ENCODE assay signal across 8 cellular contexts in the genomic region with DNA sequence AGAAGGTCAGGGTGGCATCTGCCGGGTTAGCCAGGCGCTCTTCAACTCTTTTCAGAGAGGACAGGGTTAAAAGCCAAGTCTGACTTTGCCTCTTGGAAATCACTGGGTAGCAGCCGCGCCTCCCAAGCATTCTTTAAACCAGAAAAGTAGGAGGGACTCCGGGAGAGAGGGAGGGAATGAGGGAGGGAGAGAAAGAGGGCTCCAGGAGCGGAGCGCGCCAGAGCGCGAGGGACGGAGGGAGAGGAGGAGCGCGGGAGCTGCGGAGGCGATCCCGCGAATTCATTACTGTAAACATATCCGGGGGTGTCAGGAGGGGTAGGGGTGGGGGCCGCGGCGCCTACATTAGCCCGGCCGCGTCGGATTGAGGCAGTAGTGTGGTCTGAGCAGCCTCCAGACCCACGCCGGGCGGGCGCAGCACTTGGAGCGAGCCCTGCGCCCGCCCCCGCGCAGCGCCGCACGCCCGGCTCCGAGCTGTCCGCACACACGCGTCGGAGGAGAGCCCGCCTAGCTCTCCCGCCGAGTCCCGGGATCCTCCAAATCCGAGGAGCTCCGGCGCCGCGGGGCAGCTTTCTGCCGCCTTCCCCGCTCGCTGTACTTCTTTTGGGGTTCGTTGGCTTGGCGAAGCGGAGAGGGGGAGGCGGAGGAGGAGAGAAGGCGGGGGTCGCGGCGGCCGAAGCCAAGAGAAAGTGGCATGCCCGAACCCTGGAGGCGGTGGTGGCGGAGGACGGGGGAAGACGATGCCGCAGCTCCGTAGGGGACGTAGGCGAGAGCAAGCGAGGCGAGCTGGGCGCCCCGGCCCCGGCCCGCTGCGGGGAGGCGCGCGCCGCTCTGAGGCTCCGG. TPM values are rescaled to one million over a fixed set of nuclear protein-coding genes. Genes with fewer than 3 reads are reported as not detected.
DNase-seq lines count a peak whose midpoint lies in the region; ATAC-seq and TF ChIP-seq lines count a peak whose summit lies in the region.

No MANE protein-coding gene starts in this region.

- ATAC-seq in foreskin keratinocyte: peak; percentile 55
- ATAC-seq in HG03342 (IDR thresholded peaks at IDR 0.05; ENCODE audit: unreplicated experiment): no peak
- ATAC-seq in GM19452 (IDR thresholded peaks at IDR 0.05; ENCODE audit: unreplicated experiment): no peak

- H3K36me3 ChIP-seq in SK-N-MC (ENCODE audit: insufficient read depth, low read length): peaks cover 11% of the 10 kb centered on the region

- H3K9me3 Mint-ChIP-seq in nephron: no peaks in the 10 kb centered on the region

- peak overlapping the region; percentile 95 for H3K4me3 ChIP-seq in SK-N-MC

- TF ChIP-seq CTCF in foreskin keratinocyte (conservative IDR thresholded peaks at IDR 0.05): no peak
- TF ChIP-seq CTCF in nephron (IDR thresholded peaks at IDR 0.05; ENCODE audit: unreplicated experiment in 3 of 3): no peak

- H3K9me3 ChIP-seq in SK-N-MC (ENCODE audit: low read depth, low read length): no peaks in the 10 kb centered on the region

- H3K27me3 Mint-ChIP-seq in nephron (ENCODE audit: low read depth): peaks cover 31% of the 10 kb centered on the region

- peak overlapping the region; percentile 97 to 98 (median 97) for H3K4me3 Mint-ChIP-seq in nephron

- H3K27ac ChIP-seq in SK-N-MC (peak overlapping the region; percentile 86), foreskin keratinocyte (peak overlapping the region; percentile 91)

- H3K4me1 ChIP-seq in foreskin keratinocyte: peaks cover 9% of the 10 kb centered on the region

- DNase-seq in HT1080 (ENCODE audit: low read depth) (peak; percentile 71), SK-N-MC (ENCODE audit: low read depth, low spot score) (no peak), foreskin keratinocyte (peak; percentile 73 to 85), SKM-1 treated with dmso at 0.1 percent for 144 hours (lab: John Stamatoyannopoulos, UW; ENCODE audit: unreplicated experiment) (no peak), GDM1 (lab: John Stamatoyannopoulos, UW) (no peak)

- H3K27ac Mint-ChIP-seq in nephron: peak overlapping the region; percentile 96 to 99 (median 98)

- no peaks in the 10 kb centered on the region for H3K27me3 ChIP-seq in foreskin keratinocyte

- peaks cover 35% of the 10 kb centered on the region for H3K36me3 Mint-ChIP-seq in nephron (ENCODE audit: low read depth)

- peak overlapping the region; percentile 90 for H3K9ac ChIP-seq in SK-N-MC (ENCODE audit: insufficient read length)

- H3K4me1 Mint-ChIP-seq in nephron: peaks cover 19% of the 10 kb centered on the region

RNA-seq across cellular contexts. Expression of gene FLRT2, which starts 3.3 kb away (rescaled TPM):
- 6.7 and 7.2 TPM in 2 replicates for total RNA-seq in HT1080 (2014; rRNA removed; shearing (Covaris generic))
- 0.78 and 0.84 TPM in 2 replicates for polyA plus RNA-seq in HT1080 (2015; cell fraction: cytosol; rRNA removed)
- 8.0 and 9.4 TPM in 2 replicates for polyA plus RNA-seq in HT1080 (2015; cell fraction: nucleus; rRNA removed)
- 52.5 and 111 TPM in 2 replicates for total RNA-seq in foreskin keratinocyte
- polyA plus RNA-seq in foreskin keratinocyte: 11.9 and 22.2 TPM in 2 replicates

Comparison
In these comparisons a context has a peak if more than half of its experiments do, and no peak if none do; other contexts are left out.
1. DNase-seq: peak in HT1080 (single experiment) and foreskin keratinocyte (2 of 2); none in SK-N-MC (single experiment), SKM-1 treated with dmso at 0.1 percent for 144 hours (single experiment) and GDM1 (single experiment).